ENCODE assay signal across 1 cellular context in the genomic region with DNA sequence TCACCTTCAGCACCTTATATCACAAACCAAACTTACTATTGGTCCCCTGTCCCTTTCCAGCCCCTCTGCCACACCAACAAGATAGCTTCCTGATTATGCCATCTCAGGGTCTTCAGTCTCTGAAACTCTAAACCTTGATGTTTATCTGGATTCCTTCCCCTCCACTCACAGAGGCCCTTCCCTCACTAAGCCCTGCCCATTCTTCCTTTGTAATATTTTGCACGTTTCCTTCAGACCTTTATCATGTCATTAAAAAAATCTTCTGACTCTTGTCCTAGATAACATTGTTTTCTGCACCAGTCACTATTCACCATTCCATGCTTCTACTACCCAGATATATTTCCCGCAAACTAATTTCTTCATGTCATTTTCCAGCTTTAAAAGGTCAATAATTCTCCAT.
TF ChIP-seq lines count a peak whose summit lies in the region.

No MANE protein-coding gene starts in this region.

TF ChIP-seq in GM23338, 12 proteins besides CTCF, POLR2A, EP300 and RAD21 (continued from another document):
- TF ChIP-seq, protein P1, sequence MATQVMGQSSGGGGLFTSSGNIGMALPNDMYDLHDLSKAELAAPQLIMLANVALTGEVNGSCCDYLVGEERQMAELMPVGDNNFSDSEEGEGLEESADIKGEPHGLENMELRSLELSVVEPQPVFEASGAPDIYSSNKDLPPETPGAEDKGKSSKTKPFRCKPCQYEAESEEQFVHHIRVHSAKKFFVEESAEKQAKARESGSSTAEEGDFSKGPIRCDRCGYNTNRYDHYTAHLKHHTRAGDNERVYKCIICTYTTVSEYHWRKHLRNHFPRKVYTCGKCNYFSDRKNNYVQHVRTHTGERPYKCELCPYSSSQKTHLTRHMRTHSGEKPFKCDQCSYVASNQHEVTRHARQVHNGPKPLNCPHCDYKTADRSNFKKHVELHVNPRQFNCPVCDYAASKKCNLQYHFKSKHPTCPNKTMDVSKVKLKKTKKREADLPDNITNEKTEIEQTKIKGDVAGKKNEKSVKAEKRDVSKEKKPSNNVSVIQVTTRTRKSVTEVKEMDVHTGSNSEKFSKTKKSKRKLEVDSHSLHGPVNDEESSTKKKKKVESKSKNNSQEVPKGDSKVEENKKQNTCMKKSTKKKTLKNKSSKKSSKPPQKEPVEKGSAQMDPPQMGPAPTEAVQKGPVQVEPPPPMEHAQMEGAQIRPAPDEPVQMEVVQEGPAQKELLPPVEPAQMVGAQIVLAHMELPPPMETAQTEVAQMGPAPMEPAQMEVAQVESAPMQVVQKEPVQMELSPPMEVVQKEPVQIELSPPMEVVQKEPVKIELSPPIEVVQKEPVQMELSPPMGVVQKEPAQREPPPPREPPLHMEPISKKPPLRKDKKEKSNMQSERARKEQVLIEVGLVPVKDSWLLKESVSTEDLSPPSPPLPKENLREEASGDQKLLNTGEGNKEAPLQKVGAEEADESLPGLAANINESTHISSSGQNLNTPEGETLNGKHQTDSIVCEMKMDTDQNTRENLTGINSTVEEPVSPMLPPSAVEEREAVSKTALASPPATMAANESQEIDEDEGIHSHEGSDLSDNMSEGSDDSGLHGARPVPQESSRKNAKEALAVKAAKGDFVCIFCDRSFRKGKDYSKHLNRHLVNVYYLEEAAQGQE (IDR thresholded peaks at IDR 0.05; ENCODE audit: unreplicated experiment) = no peak
- TF ChIP-seq POLR2AphosphoS5 (IDR thresholded peaks at IDR 0.05; ENCODE audit: low read depth) (no peak), CREB1 (CRISPR knock-in tag; IDR thresholded peaks at IDR 0.05; ENCODE audit: low read depth) (no peak), EZH2phosphoT487 (IDR thresholded peaks at IDR 0.05; ENCODE audit: unreplicated experiment) (no peak), ZNF331 (CRISPR knock-in tag; IDR thresholded peaks at IDR 0.05; ENCODE audit: low read depth) (no peak)
- TF ChIP-seq, protein P2, sequence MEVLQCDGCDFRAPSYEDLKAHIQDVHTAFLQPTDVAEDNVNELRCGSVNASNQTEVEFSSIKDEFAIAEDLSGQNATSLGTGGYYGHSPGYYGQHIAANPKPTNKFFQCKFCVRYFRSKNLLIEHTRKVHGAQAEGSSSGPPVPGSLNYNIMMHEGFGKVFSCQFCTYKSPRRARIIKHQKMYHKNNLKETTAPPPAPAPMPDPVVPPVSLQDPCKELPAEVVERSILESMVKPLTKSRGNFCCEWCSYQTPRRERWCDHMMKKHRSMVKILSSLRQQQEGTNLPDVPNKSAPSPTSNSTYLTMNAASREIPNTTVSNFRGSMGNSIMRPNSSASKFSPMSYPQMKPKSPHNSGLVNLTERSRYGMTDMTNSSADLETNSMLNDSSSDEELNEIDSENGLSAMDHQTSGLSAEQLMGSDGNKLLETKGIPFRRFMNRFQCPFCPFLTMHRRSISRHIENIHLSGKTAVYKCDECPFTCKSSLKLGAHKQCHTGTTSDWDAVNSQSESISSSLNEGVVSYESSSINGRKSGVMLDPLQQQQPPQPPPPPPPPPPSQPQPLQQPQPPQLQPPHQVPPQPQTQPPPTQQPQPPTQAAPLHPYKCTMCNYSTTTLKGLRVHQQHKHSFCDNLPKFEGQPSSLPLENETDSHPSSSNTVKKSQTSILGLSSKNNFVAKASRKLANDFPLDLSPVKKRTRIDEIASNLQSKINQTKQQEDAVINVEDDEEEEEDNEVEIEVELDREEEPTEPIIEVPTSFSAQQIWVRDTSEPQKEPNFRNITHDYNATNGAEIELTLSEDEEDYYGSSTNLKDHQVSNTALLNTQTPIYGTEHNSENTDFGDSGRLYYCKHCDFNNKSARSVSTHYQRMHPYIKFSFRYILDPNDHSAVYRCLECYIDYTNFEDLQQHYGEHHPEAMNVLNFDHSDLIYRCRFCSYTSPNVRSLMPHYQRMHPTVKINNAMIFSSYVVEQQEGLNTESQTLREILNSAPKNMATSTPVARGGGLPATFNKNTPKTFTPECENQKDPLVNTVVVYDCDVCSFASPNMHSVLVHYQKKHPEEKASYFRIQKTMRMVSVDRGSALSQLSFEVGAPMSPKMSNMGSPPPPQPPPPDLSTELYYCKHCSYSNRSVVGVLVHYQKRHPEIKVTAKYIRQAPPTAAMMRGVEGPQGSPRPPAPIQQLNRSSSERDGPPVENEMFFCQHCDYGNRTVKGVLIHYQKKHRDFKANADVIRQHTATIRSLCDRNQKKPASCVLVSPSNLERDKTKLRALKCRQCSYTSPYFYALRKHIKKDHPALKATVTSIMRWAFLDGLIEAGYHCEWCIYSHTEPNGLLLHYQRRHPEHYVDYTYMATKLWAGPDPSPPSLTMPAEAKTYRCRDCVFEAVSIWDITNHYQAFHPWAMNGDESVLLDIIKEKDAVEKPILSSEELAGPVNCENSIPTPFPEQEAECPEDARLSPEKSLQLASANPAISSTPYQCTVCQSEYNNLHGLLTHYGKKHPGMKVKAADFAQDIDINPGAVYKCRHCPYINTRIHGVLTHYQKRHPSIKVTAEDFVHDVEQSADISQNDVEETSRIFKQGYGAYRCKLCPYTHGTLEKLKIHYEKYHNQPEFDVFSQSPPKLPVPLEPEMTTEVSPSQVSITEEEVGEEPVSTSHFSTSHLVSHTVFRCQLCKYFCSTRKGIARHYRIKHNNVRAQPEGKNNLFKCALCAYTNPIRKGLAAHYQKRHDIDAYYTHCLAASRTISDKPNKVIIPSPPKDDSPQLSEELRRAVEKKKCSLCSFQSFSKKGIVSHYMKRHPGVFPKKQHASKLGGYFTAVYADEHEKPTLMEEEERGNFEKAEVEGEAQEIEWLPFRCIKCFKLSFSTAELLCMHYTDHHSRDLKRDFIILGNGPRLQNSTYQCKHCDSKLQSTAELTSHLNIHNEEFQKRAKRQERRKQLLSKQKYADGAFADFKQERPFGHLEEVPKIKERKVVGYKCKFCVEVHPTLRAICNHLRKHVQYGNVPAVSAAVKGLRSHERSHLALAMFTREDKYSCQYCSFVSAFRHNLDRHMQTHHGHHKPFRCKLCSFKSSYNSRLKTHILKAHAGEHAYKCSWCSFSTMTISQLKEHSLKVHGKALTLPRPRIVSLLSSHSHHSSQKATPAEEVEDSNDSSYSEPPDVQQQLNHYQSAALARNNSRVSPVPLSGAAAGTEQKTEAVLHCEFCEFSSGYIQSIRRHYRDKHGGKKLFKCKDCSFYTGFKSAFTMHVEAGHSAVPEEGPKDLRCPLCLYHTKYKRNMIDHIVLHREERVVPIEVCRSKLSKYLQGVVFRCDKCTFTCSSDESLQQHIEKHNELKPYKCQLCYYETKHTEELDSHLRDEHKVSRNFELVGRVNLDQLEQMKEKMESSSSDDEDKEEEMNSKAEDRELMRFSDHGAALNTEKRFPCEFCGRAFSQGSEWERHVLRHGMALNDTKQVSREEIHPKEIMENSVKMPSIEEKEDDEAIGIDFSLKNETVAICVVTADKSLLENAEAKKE (CRISPR knock-in tag; IDR thresholded peaks at IDR 0.05) = no peak
TF ChIP-seq in GM23338: peak in this region for 0.
